In the genomic region with DNA sequence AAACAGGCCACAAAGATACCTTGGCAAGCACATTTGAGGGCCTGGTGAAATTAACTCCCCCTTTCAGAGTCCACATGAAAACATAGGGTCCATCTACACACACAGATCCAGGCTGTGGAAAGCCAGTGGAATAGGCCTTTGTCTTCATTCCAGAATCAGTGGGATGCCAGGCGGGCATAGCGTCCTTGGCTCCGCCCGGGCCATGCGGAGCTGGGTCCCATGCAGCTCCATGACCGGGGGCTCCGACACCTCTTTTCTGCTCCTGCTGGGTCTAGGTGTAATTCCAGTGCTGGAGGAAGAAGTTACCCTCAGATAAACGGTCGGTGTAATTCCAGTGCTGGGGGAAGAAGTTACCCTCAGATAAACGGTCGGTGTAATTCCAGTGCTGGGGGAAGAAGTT, we compare ENCODE assay signal across 7 cellular contexts.
"Had no signal": no experiment of that assay in that cellular context is flagged by ENCODE, and none has a peak within 500 bp of the region (broad histone marks: within the 10 kb centered on the region; RNA-seq: fewer than 3 reads in every experiment).

No MANE protein-coding gene starts in this region.

- H3K4me2 ChIP-seq: GM23338 had no signal

- H2AFZ ChIP-seq: GM23338 had no signal

- H3K27ac ChIP-seq: HL-60 had no signal

- ATAC-seq: GM23338, HepG2, K562 had no signal

- DNase-seq: H9, HCEC 1CT, KG1 had no signal

- H3K4me3 ChIP-seq: GM23338, K562 had no signal
